Comparison of ENCODE assay signal across 13 cellular contexts in genomic region chr1:21980515-21981220, GRCh38. TPM values are rescaled to one million over a fixed set of nuclear protein-coding genes. Genes with fewer than 3 reads are reported as not detected.
DNase-seq lines count a peak whose midpoint lies in the region; ATAC-seq and TF ChIP-seq lines count a peak whose summit lies in the region.
"Not testable (repeated sequence)": the region's sequence is repeated elsewhere in the genome, so short reads cannot be mapped to it uniquely, and the experiment has no call there.
"Had no signal": no experiment of that assay in that cellular context is flagged by ENCODE, and none has a peak within 500 bp of the region (broad histone marks: within the 10 kb centered on the region; RNA-seq: fewer than 3 reads in every experiment).

No MANE protein-coding gene starts in this region.

- not testable (repeated sequence) for H3K4me3 ChIP-seq in left ventricle myocardium inferior, mucosa of descending colon

- not testable (repeated sequence) for H3K4me1 Mint-ChIP-seq in activated T-helper 17 cell treated with anti-CD3 and anti-CD28 coated beads, Interleukin-2, amount 50 U/mL, for 72 hours; stimulated activated memory B cell treated with anti-CD40 and anti-IgM and Interleukin-4, amounts not matched to agents 10 μg/mL and 1 μg/mL and 100 μg/mL, for 72 hours

- TF ChIP-seq CTCF in left ventricle myocardium inferior (IDR thresholded peaks at IDR 0.05; ENCODE audit: borderline replicate concordance), result peak; percentile 7
- TF ChIP-seq CTCF in mucosa of descending colon (IDR thresholded peaks at IDR 0.05), result not testable (repeated sequence)

- H3K36me3 ChIP-seq in left ventricle myocardium inferior; mucosa of descending colon (ENCODE audit: low read depth): not testable (repeated sequence)

- not testable (repeated sequence) for H3K36me3 Mint-ChIP-seq in activated T-helper 17 cell treated with anti-CD3 and anti-CD28 coated beads, Interleukin-2, amount 50 U/mL, for 72 hours (ENCODE audit: low read depth); stimulated activated memory B cell treated with anti-CD40 and anti-IgM and Interleukin-4, amounts not matched to agents 10 μg/mL and 1 μg/mL and 100 μg/mL, for 72 hours

- not testable (repeated sequence) for H3K9me3 ChIP-seq in left ventricle myocardium inferior (replicated peaks); mucosa of descending colon

- not testable (repeated sequence) for H3K27me3 Mint-ChIP-seq in activated T-helper 17 cell treated with anti-CD3 and anti-CD28 coated beads, Interleukin-2, amount 50 U/mL, for 72 hours; stimulated activated memory B cell treated with anti-CD40 and anti-IgM and Interleukin-4, amounts not matched to agents 10 μg/mL and 1 μg/mL and 100 μg/mL, for 72 hours

- TF ChIP-seq RAD21 in Ishikawa (IDR thresholded peaks at IDR 0.05; ENCODE audit: low read depth), result peak; percentile 54

- not testable (repeated sequence) for H3K27ac Mint-ChIP-seq in activated T-helper 17 cell treated with anti-CD3 and anti-CD28 coated beads, Interleukin-2, amount 50 U/mL, for 72 hours; stimulated activated memory B cell treated with anti-CD40 and anti-IgM and Interleukin-4, amounts not matched to agents 10 μg/mL and 1 μg/mL and 100 μg/mL, for 72 hours

- H3K9me3 Mint-ChIP-seq in activated T-helper 17 cell treated with anti-CD3 and anti-CD28 coated beads, Interleukin-2, amount 50 U/mL, for 72 hours; stimulated activated memory B cell treated with anti-CD40 and anti-IgM and Interleukin-4, amounts not matched to agents 10 μg/mL and 1 μg/mL and 100 μg/mL, for 72 hours: not testable (repeated sequence)

- not testable (repeated sequence) for TF ChIP-seq EP300 in Ishikawa (IDR thresholded peaks at IDR 0.05; ENCODE audit: borderline replicate concordance)

- not testable (repeated sequence) for H3K4me1 ChIP-seq in left ventricle myocardium inferior; mucosa of descending colon (ENCODE audit: low read depth)

- intact Hi-C loops in left ventricle myocardium inferior (cut with micrococcal nuclease); mucosa of descending colon (cut with DNase I, micrococcal nuclease): not testable (repeated sequence)

- peak; percentile 87 for ATAC-seq in SK-N-SH treated with all-trans-retinoic acid at 6 μM for 48 hours
- peak; percentile 76 for ATAC-seq in activated T-helper 17 cell treated with anti-CD3 and anti-CD28 coated beads, Interleukin-2, amount 50 U/mL, for 72 hours (replicated peaks)
- peak; percentile 68 for ATAC-seq in mucosa of descending colon
- peak; percentile 20 for ATAC-seq in stimulated activated memory B cell treated with anti-CD40 and anti-IgM and Interleukin-4, amounts not matched to agents 10 μg/mL and 1 μg/mL and 100 μg/mL, for 72 hours

- H3K27me3 ChIP-seq in left ventricle myocardium inferior (ENCODE audit: low read depth), result not testable (repeated sequence)

- DNase-seq in CD1c-positive myeloid dendritic cell (ENCODE audit: extremely low spot score), result peak; percentile 26
- peak; percentile 31 to 50 for DNase-seq in dermis microvascular lymphatic vessel endothelial cell (ENCODE audit: low read depth in 2 of 2)
- DNase-seq in left ventricle myocardium inferior, mucosa of descending colon: not testable (repeated sequence)

- H3K27ac ChIP-seq in left ventricle myocardium inferior (replicated peaks), result not testable (repeated sequence)

- not testable (repeated sequence) for H3K4me3 Mint-ChIP-seq in activated T-helper 17 cell treated with anti-CD3 and anti-CD28 coated beads, Interleukin-2, amount 50 U/mL, for 72 hours; stimulated activated memory B cell treated with anti-CD40 and anti-IgM and Interleukin-4, amounts not matched to agents 10 μg/mL and 1 μg/mL and 100 μg/mL, for 72 hours

RNA-seq across cellular contexts. Expression of gene CELA3B, which starts 3.8 kb away (rescaled TPM):
- total RNA-seq in activated T-helper 17 cell treated with anti-CD3 and anti-CD28 coated beads, Interleukin-2, amount 50 U/mL, for 72 hours, result not detected
- total RNA-seq in dermis microvascular lymphatic vessel endothelial cell (0.13 TPM in 1 of 2 replicates, not detected in the other), left ventricle myocardium inferior (not detected), mucosa of descending colon (1 to 10 TPM in 1 of 3 donors, under 1 TPM in 2; 0.35 to 3.5 (median 0.70) TPM)
- total RNA-seq: A172, B cell, glomerular endothelial cell, left cardiac atrium, prostate gland had no signal

RNA-seq across cellular contexts. Expression of gene CELA3A, which starts 20.8 kb away (rescaled TPM):
- not detected for total RNA-seq in activated T-helper 17 cell treated with anti-CD3 and anti-CD28 coated beads, Interleukin-2, amount 50 U/mL, for 72 hours
- total RNA-seq in dermis microvascular lymphatic vessel endothelial cell (not detected in 2 replicates), left ventricle myocardium inferior (not detected), mucosa of descending colon (1 to 10 TPM in 1 of 3 donors, under 1 TPM in 1, not detected in 1; 0.65 to 1.0 TPM)
- total RNA-seq: A172, B cell, glomerular endothelial cell, left cardiac atrium, prostate gland had no signal

RNA-seq across cellular contexts. Expression of gene HSPG2, which starts 43.6 kb away (rescaled TPM):
- total RNA-seq in activated T-helper 17 cell treated with anti-CD3 and anti-CD28 coated beads, Interleukin-2, amount 50 U/mL, for 72 hours, result 10 to 100 TPM in 1 of 2 donors, 1 to 10 TPM in 1; 1.8 to 33.3 TPM
- 281 and 463 TPM in 2 replicates for total RNA-seq in dermis microvascular lymphatic vessel endothelial cell
- 257 TPM for total RNA-seq in left ventricle myocardium inferior
- 100 to 1,000 TPM; 142 to 436 (median 197) TPM for total RNA-seq in mucosa of descending colon

Comparison
In these comparisons a context has a peak if more than half of its experiments do, and no peak if none do; other contexts are left out.
1. ATAC-seq: peak in every context shown above with its lines; median percentile 87 in SK-N-SH treated with all-trans-retinoic acid at 6 μM for 48 hours; 76 in activated T-helper 17 cell treated with anti-CD3 and anti-CD28 coated beads, Interleukin-2, amount 50 U/mL, for 72 hours; 68 in mucosa of descending colon; 20 in stimulated activated memory B cell treated with anti-CD40 and anti-IgM and Interleukin-4, amounts not matched to agents 10 μg/mL and 1 μg/mL and 100 μg/mL, for 72 hours.